In genomic region chr3:46824561-46824960, GRCh38 we compare ENCODE assay signal across 3 cellular contexts. TPM values are rescaled to one million over a fixed set of nuclear protein-coding genes. Genes with fewer than 3 reads are reported as not detected.
"Had no signal": no experiment of that assay in that cellular context is flagged by ENCODE, and none has a peak within 500 bp of the region (broad histone marks: within the 10 kb centered on the region; RNA-seq: fewer than 3 reads in every experiment).

No MANE protein-coding gene starts in this region.

- H3K4me3 ChIP-seq: GM12878 had no signal

- DNase-seq: GDM1, GF-D8 had no signal

RNA-seq across cellular contexts. Expression of gene MYL3, which starts 38.7 kb away (rescaled TPM):
- total RNA-seq: GM12878 had no signal

RNA-seq across cellular contexts. Expression of gene PTH1R, which starts 53.0 kb away (rescaled TPM):
- total RNA-seq: GM12878 had no signal
- polyA plus RNA-seq: GM12878 had no signal
